Comparison of ENCODE assay signal across 28 cellular contexts in the genomic region with DNA sequence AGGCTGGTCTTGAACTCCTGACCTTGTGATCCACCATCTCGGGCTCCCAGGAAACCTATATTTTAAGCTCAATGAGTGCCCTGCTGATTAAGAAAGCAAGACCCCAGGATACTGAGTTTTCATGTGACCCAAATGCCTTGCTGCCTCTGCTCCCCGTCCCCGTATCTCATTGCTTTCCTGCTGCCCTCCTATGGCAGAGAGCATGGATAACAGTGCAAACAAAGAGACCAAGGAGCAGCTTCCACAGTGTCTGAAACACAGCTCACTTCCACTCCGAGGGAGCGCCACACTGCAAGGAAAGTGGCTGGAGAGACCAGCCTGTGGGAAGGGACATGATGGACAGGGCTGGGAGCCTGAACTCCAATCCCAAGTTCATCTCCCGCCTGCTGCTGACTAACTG.
DNase-seq lines count a peak whose midpoint lies in the region; ATAC-seq and TF ChIP-seq lines count a peak whose summit lies in the region.
"Had no signal": no experiment of that assay in that cellular context is flagged by ENCODE, and none has a peak within 500 bp of the region (broad histone marks: within the 10 kb centered on the region; RNA-seq: fewer than 3 reads in every experiment).

No MANE protein-coding gene starts in this region.

- H3K36me3 ChIP-seq in HCT116 (ENCODE audit: control insufficient read depth in 1 of 2, insufficient read depth in 2 of 2, low read length in 2 of 2) = no peaks in the 10 kb centered on the region
- H3K36me3 ChIP-seq: BLaER1, transverse colon had no signal

- no peak overlapping the region for H3K4me3 ChIP-seq in AG04450 (ENCODE audit: low read depth, low read length)
- H3K4me3 ChIP-seq in HCT116 (replicated peaks in 1 of 2; ENCODE audit: low read depth in 1 of 2, low read length in 2 of 2) = no peak overlapping the region
- H3K4me3 ChIP-seq: BLaER1, dorsolateral prefrontal cortex, GM23248, lung, transverse colon had no signal

- TF ChIP-seq POLR2A in HCT116 (IDR thresholded peaks at IDR 0.05; ENCODE audit: borderline replicate concordance, extremely low read depth, insufficient read depth, insufficient read length) = no peak

- H3K4me1 Mint-ChIP-seq in brain = peaks cover 46% of the 10 kb centered on the region
- no peaks in the 10 kb centered on the region for H3K4me1 Mint-ChIP-seq in activated naive CD4-positive, alpha-beta T cell treated with anti-CD3 and anti-CD28 coated beads for 36 hours (ENCODE audit: low read depth)
- H3K4me1 Mint-ChIP-seq: activated CD4-positive, alpha-beta T cell treated with anti-CD3 and anti-CD28 coated beads for 36 hours; activated naive CD4-positive, alpha-beta T cell treated with anti-CD3 and anti-CD28 coated beads, Interleukin-2, amount 50 U/mL, for 24 hours; stimulated activated naive CD8-positive, alpha-beta T cell treated with anti-CD3 and anti-CD28 coated beads, Interleukin-15, amount 100 ng/mL, for 72 hours; T-cell had no signal

- H3K27ac ChIP-seq in AG04450 (ENCODE audit: low read depth, low read length) (peak overlapping the region; percentile 11), HCT116 (ENCODE audit: low read depth, low read length) (no peak overlapping the region)
- H3K27ac ChIP-seq: BLaER1, dorsolateral prefrontal cortex, epithelial cell of prostate, GM23248, transverse colon had no signal

- no peaks in the 10 kb centered on the region for H3K27me3 Mint-ChIP-seq in brain
- no peaks in the 10 kb centered on the region for H3K27me3 Mint-ChIP-seq in activated naive CD4-positive, alpha-beta T cell treated with anti-CD3 and anti-CD28 coated beads for 36 hours (ENCODE audit: low read depth)
- H3K27me3 Mint-ChIP-seq: activated CD4-positive, alpha-beta T cell treated with anti-CD3 and anti-CD28 coated beads for 36 hours; activated naive CD4-positive, alpha-beta T cell treated with anti-CD3 and anti-CD28 coated beads, Interleukin-2, amount 50 U/mL, for 24 hours; stimulated activated naive CD8-positive, alpha-beta T cell treated with anti-CD3 and anti-CD28 coated beads, Interleukin-15, amount 100 ng/mL, for 72 hours had no signal

- no peak overlapping the region for H3K9ac ChIP-seq in HCT116 (ENCODE audit: low read length)
- H3K9ac ChIP-seq: BLaER1, GM23248 had no signal

- no peak overlapping the region for H3K4me2 ChIP-seq in HCT116 (ENCODE audit: low read length)
- H3K4me2 ChIP-seq: BLaER1 had no signal

- H3K9me3 Mint-ChIP-seq in brain = peaks cover 0 to 3% (median 0%) of the 10 kb centered on the region in 5 experiments
- no peaks in the 10 kb centered on the region for H3K9me3 Mint-ChIP-seq in activated naive CD4-positive, alpha-beta T cell treated with anti-CD3 and anti-CD28 coated beads for 36 hours
- H3K9me3 Mint-ChIP-seq: activated naive CD4-positive, alpha-beta T cell treated with anti-CD3 and anti-CD28 coated beads, Interleukin-2, amount 50 U/mL, for 24 hours; stimulated activated naive CD8-positive, alpha-beta T cell treated with anti-CD3 and anti-CD28 coated beads, Interleukin-15, amount 100 ng/mL, for 72 hours; T-cell had no signal

- H3K9me3 ChIP-seq in AG04450 (ENCODE audit: control insufficient read depth, insufficient read depth, low read length) = no peaks in the 10 kb centered on the region
- no peaks in the 10 kb centered on the region for H3K9me3 ChIP-seq in HCT116 (ENCODE audit: control insufficient read depth in 1 of 2, insufficient read depth in 1 of 2, low read depth in 1 of 2, low read length in 2 of 2)
- H3K9me3 ChIP-seq: BLaER1, Caco-2, transverse colon had no signal

- DNase-seq in AG04450 (ENCODE audit: low read depth, low spot score) = no peak
- DNase-seq in HCT116 (ENCODE audit: low read depth, low spot score) = no peak
- peak; percentile 19 for DNase-seq in left kidney (ENCODE audit: low read depth, low spot score)
- DNase-seq in stimulated activated CD4-positive, alpha-beta T cell treated with anti-CD3 and anti-CD28 coated beads, Interleukin-4, amount 100 ng/mL, for 24 hours = no peak
- DNase-seq in central memory CD4-positive, alpha-beta T cell = no peak
- DNase-seq in activated naive CD4-positive, alpha-beta T cell treated with anti-CD3 and anti-CD28 coated beads for 36 hours = no peak
- DNase-seq in A172 (ENCODE audit: low spot score) = no peak
- DNase-seq: activated CD4-positive, alpha-beta T cell treated with anti-CD3 and anti-CD28 coated beads for 36 hours; activated T-cell treated with anti-CD3 and anti-CD28 coated beads, Interleukin-2, amount 50 U/mL, for 48 hours; anterior cingulate cortex; dorsolateral prefrontal cortex; GM23248; IMR-90; NCI-H1105; NCI-H2107; NCI-H774; nucleus accumbens; OCI-M1; stimulated activated naive CD8-positive, alpha-beta T cell treated with anti-CD3 and anti-CD28 coated beads, Interleukin-15, amount 100 ng/mL, for 72 hours; T-cell; transverse colon had no signal

- RAD21 ChIA-PET in HCT116 (lab: Charles Lee; ENCODE audit: low non-redundant PET in 1 of 2, low total read pairs in 2 of 2, uncharacterized antibody in 2 of 2, unreplicated experiment in 2 of 2) = no interaction called here

- no peaks in the 10 kb centered on the region for H3K36me3 Mint-ChIP-seq in brain
- no peaks in the 10 kb centered on the region for H3K36me3 Mint-ChIP-seq in activated naive CD4-positive, alpha-beta T cell treated with anti-CD3 and anti-CD28 coated beads for 36 hours (ENCODE audit: low read depth)
- H3K36me3 Mint-ChIP-seq: activated naive CD4-positive, alpha-beta T cell treated with anti-CD3 and anti-CD28 coated beads, Interleukin-2, amount 50 U/mL, for 24 hours; T-cell had no signal

- CTCF ChIA-PET in AG04450 (lab: Charles Lee) = no interaction called here
- CTCF ChIA-PET in HCT116 (lab: Charles Lee) = no interaction called here
- CTCF ChIA-PET in activated naive CD4-positive, alpha-beta T cell treated with anti-CD3 and anti-CD28 coated beads for 36 hours (lab: Charles Lee) = no interaction called here

- peak overlapping the region in 3 of 5 experiments; percentile 85 to 88 (median 88) for H3K27ac Mint-ChIP-seq in brain
- H3K27ac Mint-ChIP-seq in activated naive CD4-positive, alpha-beta T cell treated with anti-CD3 and anti-CD28 coated beads for 36 hours = no peak overlapping the region
- H3K27ac Mint-ChIP-seq: activated CD4-positive, alpha-beta T cell treated with anti-CD3 and anti-CD28 coated beads for 36 hours; activated naive CD4-positive, alpha-beta T cell treated with anti-CD3 and anti-CD28 coated beads, Interleukin-2, amount 50 U/mL, for 24 hours; stimulated activated naive CD8-positive, alpha-beta T cell treated with anti-CD3 and anti-CD28 coated beads, Interleukin-15, amount 100 ng/mL, for 72 hours; T-cell had no signal

- no peak overlapping the region for H3K4me3 Mint-ChIP-seq in brain
- no peak overlapping the region for H3K4me3 Mint-ChIP-seq in activated naive CD4-positive, alpha-beta T cell treated with anti-CD3 and anti-CD28 coated beads for 36 hours
- H3K4me3 Mint-ChIP-seq: activated CD4-positive, alpha-beta T cell treated with anti-CD3 and anti-CD28 coated beads for 36 hours; activated naive CD4-positive, alpha-beta T cell treated with anti-CD3 and anti-CD28 coated beads, Interleukin-2, amount 50 U/mL, for 24 hours; stimulated activated naive CD8-positive, alpha-beta T cell treated with anti-CD3 and anti-CD28 coated beads, Interleukin-15, amount 100 ng/mL, for 72 hours; T-cell had no signal

- H2AFZ ChIP-seq in HCT116 (ENCODE audit: low read depth, low read length, poor library complexity, severe bottlenecking) = no peak overlapping the region
- H2AFZ ChIP-seq: GM23248 had no signal

- no TSS peak for BruUV-seq in HCT116 (replicated peaks; lab: Mats Ljungman, UMichigan)

- no peak for TF ChIP-seq RAD21 in HCT116 (IDR thresholded peaks at IDR 0.05; ENCODE audit: low read depth)

- H3K79me2 ChIP-seq in HCT116 (ENCODE audit: insufficient read depth, low read length) = no peaks in the 10 kb centered on the region

- no peak for TF ChIP-seq CTCF in AG04450 (IDR thresholded peaks at IDR 0.05; ENCODE audit: low read depth, low read length)
- no peak for TF ChIP-seq CTCF in HCT116 (IDR thresholded peaks at IDR 0.05 in 2 of 3, conservative IDR thresholded peaks at IDR 0.05 in 1 of 3; ENCODE audit: borderline replicate concordance in 1 of 3, insufficient read depth in 1 of 3, low read depth in 2 of 3, low read length in 2 of 3)
- TF ChIP-seq CTCF in brain (conservative IDR thresholded peaks at IDR 0.05) = peak in 1 of 2 experiments; percentile 19

- no peaks in the 10 kb centered on the region for H3K9me2 ChIP-seq in HCT116 (ENCODE audit: insufficient read depth)

- H4K20me1 ChIP-seq in HCT116 (ENCODE audit: insufficient read depth) = no peaks in the 10 kb centered on the region
- H4K20me1 ChIP-seq: BLaER1 had no signal

- no peaks in the 10 kb centered on the region for H3K27me3 ChIP-seq in AG04450 (ENCODE audit: control insufficient read depth, insufficient read depth, low read length)
- peaks cover 7% of the 10 kb centered on the region; the same call in 1 of the 2 replicates for H3K27me3 ChIP-seq in HCT116 (ENCODE audit: insufficient read depth, low read length)
- H3K27me3 ChIP-seq: BLaER1, dorsolateral prefrontal cortex, transverse colon had no signal

- POLR2A ChIA-PET in AG04450 (lab: Yijun Ruan, JAX) = no interaction called here
- POLR2A ChIA-PET in HCT116 (lab: Charles Lee) = no interaction called here

- peak; percentile 40; the same call in 1 of the 2 replicates for ATAC-seq in HCT116
- ATAC-seq: activated CD4-positive, alpha-beta T cell treated with anti-CD3 and anti-CD28 coated beads for 36 hours; Right ventricle myocardium inferior; stimulated activated naive CD8-positive, alpha-beta T cell treated with anti-CD3 and anti-CD28 coated beads, Interleukin-15, amount 100 ng/mL, for 72 hours; T-cell had no signal

- H3K4me1 ChIP-seq in HCT116 (ENCODE audit: control insufficient read depth in 1 of 2, insufficient read depth in 2 of 2, low read length in 2 of 2) = no peaks in the 10 kb centered on the region
- H3K4me1 ChIP-seq: Caco-2, transverse colon had no signal

- intact Hi-C loops in HCT116 (cut with micrococcal nuclease) = no loop called here
- intact Hi-C loops in activated naive CD4-positive, alpha-beta T cell treated with anti-CD3 and anti-CD28 coated beads for 36 hours (cut with micrococcal nuclease) = no loop called here

TF ChIP-seq in HCT116, 20 proteins besides CTCF, POLR2A, EP300 and RAD21 (continues in another document):
- TF ChIP-seq ZNF274 (IDR thresholded peaks at IDR 0.05; ENCODE audit: low read depth, low read length) (no peak), EGR1 (IDR thresholded peaks at IDR 0.05; ENCODE audit: low read depth) (no peak), EZH2phosphoT487 (IDR thresholded peaks at IDR 0.05; ENCODE audit: borderline replicate concordance) (no peak)
- TF ChIP-seq, protein P1, sequence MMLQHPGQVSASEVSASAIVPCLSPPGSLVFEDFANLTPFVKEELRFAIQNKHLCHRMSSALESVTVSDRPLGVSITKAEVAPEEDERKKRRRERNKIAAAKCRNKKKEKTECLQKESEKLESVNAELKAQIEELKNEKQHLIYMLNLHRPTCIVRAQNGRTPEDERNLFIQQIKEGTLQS (IDR thresholded peaks at IDR 0.05) = no peak
